ENCODE assay signal across 29 cellular contexts in the genomic region with DNA sequence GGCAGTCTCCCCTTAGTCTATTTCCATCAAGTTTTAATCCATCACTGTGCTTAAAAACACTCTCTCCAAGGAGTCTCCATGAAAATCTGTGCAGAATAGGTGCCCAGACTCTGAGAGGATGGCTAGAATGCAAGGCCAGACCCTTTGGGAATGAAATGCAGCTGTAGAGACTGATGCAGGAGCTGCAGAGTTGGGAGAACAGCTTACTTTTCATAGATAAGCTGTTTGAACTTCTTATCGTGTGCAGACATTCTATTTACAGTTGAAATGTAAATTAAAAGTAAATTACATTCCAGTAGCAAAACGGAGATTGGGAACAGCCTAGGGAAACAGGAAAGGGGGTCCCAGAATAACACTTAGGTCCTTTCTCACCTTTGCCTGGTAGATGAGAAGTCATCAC.
"Had no signal": no experiment of that assay in that cellular context is flagged by ENCODE, and none has a peak within 500 bp of the region (broad histone marks: within the 10 kb centered on the region; RNA-seq: fewer than 3 reads in every experiment).

No MANE protein-coding gene starts in this region.

- H3K36me3 ChIP-seq: colonic mucosa, esophagus muscularis mucosa, esophagus squamous epithelium, gastrocnemius medialis, gastroesophageal sphincter, heart left ventricle, heart right ventricle had no signal

- H3K4me1 Mint-ChIP-seq: endodermal cell had no signal

- H3K27me3 Mint-ChIP-seq: dendritic cell treated with granulocyte-macrophage colony-stimulating factor and Interleukin-4, amounts not matched to agents 40 ng/mL and 50 ng/mL, for 4 days had no signal

- H3K9me3 ChIP-seq: colonic mucosa, esophagus muscularis mucosa, esophagus squamous epithelium, gastrocnemius medialis, gastroesophageal sphincter, heart left ventricle, heart right ventricle had no signal

- H3K4me3 Mint-ChIP-seq: dendritic cell treated with granulocyte-macrophage colony-stimulating factor and Interleukin-4, amounts not matched to agents 40 ng/mL and 50 ng/mL, for 4 days; effector memory CD8-positive, alpha-beta T cell; endodermal cell had no signal

- FAIRE-seq: colon, endometrium, endothelial cell of umbilical vein, frontal cortex had no signal

- H3K4me1 ChIP-seq: colonic mucosa, esophagus muscularis mucosa, esophagus squamous epithelium, foreskin keratinocyte, gastrocnemius medialis, gastroesophageal sphincter, heart left ventricle, heart right ventricle had no signal

- H3K4me3 ChIP-seq: colonic mucosa, coronary artery, dorsolateral prefrontal cortex, esophagus muscularis mucosa, esophagus squamous epithelium, gastrocnemius medialis, gastroesophageal sphincter, heart left ventricle, heart right ventricle had no signal

- H3K9me3 Mint-ChIP-seq: dendritic cell treated with granulocyte-macrophage colony-stimulating factor and Interleukin-4, amounts not matched to agents 40 ng/mL and 50 ng/mL, for 4 days; effector memory CD8-positive, alpha-beta T cell had no signal

- ATAC-seq: effector memory CD8-positive, alpha-beta T cell; esophagus mucosa; foreskin keratinocyte; gastrocnemius medialis; gastroesophageal sphincter; heart left ventricle; heart right ventricle had no signal

- DNase-seq: colonic mucosa; cortex of kidney; dermis blood vessel endothelial cell; dorsolateral prefrontal cortex; effector CD4-positive, alpha-beta T cell; effector CD8-positive, alpha-beta T cell; effector memory CD4-positive, alpha-beta T cell; effector memory CD8-positive, alpha-beta T cell; endodermal cell; erythroblast; esophagus squamous epithelium; foreskin fibroblast; foreskin keratinocyte; foreskin melanocyte; gastrocnemius medialis; glutamatergic neuron; head of caudate nucleus; heart left ventricle; heart right ventricle had no signal

- H3K27ac ChIP-seq: colonic mucosa, coronary artery, dorsolateral prefrontal cortex, epithelial cell of prostate, esophagus muscularis mucosa, esophagus squamous epithelium, foreskin keratinocyte, gastrocnemius medialis, gastroesophageal sphincter, heart left ventricle, heart right ventricle had no signal

- H3K27me3 ChIP-seq: colonic mucosa, dorsolateral prefrontal cortex, esophagus muscularis mucosa, esophagus squamous epithelium, foreskin keratinocyte, gastrocnemius medialis, gastroesophageal sphincter, heart left ventricle, heart right ventricle had no signal

- H3K27ac Mint-ChIP-seq: dendritic cell treated with granulocyte-macrophage colony-stimulating factor and Interleukin-4, amounts not matched to agents 40 ng/mL and 50 ng/mL, for 4 days; effector memory CD8-positive, alpha-beta T cell; endodermal cell had no signal
